2 cellular contexts compared by ENCODE assay signal in the genomic region with DNA sequence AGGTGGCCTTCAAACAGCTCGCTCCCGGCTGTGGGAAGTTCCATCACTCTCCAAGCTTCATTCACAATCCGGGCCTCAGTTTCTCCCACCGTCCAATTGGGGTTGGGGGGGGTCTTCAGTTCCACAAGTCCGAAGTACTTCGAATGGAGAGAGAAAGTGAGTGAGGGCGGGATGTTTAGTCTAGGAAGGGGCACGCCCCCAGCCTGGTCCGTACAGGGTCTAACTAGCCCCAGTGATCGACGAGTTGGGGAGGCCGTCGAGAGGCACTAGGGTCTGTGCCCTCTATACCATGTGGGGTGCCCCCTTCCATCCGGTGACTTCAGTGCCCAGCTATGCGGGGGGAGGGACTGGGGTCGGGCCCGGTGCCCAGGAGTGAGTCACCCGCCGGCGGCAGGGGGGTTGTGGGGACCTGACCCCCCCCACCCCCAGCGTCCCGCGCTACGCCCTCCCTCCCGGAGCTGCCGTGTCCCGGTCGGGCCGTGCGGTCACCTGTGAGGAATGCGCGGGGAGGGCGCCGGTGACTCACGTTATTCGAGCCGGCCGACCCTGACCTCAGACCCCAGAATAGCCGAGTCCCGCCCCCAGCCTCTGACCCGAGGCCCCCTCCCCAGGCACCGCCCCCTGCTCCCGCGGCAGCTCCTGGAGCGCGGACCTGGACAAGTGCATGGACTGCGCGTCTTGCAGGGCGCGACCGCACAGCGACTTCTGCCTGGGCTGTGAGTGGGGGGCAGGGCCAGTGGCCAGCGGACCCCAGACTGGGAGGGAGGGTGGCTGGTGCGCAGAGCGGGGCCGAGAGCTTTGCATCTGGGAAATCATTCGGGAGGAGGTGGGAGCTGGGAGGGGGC.
TF ChIP-seq lines count a peak whose summit lies in the region.

No MANE protein-coding gene starts in this region.

TF ChIP-seq in HEK293, 187 proteins besides CTCF, POLR2A, EP300 and RAD21 (continued from another document and continues in another):
- TF ChIP-seq, protein P1, sequence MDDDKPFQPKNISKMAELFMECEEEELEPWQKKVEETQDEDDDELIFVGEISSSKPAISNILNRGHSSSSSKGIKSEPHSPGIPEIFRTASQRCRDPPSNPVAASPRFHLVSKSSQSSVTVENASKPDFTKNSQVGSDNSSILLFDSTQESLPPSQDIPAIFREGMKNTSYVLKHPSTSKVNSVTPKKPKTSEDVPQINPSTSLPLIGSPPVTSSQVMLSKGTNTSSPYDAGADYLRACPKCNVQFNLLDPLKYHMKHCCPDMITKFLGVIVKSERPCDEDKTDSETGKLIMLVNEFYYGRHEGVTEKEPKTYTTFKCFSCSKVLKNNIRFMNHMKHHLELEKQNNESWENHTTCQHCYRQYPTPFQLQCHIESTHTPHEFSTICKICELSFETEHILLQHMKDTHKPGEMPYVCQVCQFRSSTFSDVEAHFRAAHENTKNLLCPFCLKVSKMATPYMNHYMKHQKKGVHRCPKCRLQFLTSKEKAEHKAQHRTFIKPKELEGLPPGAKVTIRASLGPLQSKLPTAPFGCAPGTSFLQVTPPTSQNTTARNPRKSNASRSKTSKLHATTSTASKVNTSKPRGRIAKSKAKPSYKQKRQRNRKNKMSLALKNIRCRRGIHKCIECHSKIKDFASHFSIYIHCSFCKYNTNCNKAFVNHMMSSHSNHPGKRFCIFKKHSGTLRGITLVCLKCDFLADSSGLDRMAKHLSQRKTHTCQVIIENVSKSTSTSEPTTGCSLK (tag by site-specific recombination; IDR thresholded peaks at IDR 0.05), result no peak
- TF ChIP-seq HOXC10 (CRISPR knock-in tag; IDR thresholded peaks at IDR 0.05) (no peak), ZNF600 (tag by site-specific recombination; IDR thresholded peaks at IDR 0.05) (peak; percentile 23; the same call in 1 of the 2 replicates), ZNF561 (tag by site-specific recombination; IDR thresholded peaks at IDR 0.05; ENCODE audit: borderline replicate concordance) (no peak), ZNF175 (tag by site-specific recombination; IDR thresholded peaks at IDR 0.05) (no peak), ZNF10 (tag by site-specific recombination; IDR thresholded peaks at IDR 0.05) (peak; percentile 90), ZNF555 (tag by site-specific recombination; conservative IDR thresholded peaks at IDR 0.05) (no peak), ZNF23 (tag by site-specific recombination; IDR thresholded peaks at IDR 0.05; ENCODE audit: borderline replicate concordance) (no peak), ZNF19 (tag by site-specific recombination; IDR thresholded peaks at IDR 0.05; ENCODE audit: low read depth) (no peak), ZNF24 (tag by site-specific recombination; IDR thresholded peaks at IDR 0.05) (peak; percentile 84)
- TF ChIP-seq, protein P2, sequence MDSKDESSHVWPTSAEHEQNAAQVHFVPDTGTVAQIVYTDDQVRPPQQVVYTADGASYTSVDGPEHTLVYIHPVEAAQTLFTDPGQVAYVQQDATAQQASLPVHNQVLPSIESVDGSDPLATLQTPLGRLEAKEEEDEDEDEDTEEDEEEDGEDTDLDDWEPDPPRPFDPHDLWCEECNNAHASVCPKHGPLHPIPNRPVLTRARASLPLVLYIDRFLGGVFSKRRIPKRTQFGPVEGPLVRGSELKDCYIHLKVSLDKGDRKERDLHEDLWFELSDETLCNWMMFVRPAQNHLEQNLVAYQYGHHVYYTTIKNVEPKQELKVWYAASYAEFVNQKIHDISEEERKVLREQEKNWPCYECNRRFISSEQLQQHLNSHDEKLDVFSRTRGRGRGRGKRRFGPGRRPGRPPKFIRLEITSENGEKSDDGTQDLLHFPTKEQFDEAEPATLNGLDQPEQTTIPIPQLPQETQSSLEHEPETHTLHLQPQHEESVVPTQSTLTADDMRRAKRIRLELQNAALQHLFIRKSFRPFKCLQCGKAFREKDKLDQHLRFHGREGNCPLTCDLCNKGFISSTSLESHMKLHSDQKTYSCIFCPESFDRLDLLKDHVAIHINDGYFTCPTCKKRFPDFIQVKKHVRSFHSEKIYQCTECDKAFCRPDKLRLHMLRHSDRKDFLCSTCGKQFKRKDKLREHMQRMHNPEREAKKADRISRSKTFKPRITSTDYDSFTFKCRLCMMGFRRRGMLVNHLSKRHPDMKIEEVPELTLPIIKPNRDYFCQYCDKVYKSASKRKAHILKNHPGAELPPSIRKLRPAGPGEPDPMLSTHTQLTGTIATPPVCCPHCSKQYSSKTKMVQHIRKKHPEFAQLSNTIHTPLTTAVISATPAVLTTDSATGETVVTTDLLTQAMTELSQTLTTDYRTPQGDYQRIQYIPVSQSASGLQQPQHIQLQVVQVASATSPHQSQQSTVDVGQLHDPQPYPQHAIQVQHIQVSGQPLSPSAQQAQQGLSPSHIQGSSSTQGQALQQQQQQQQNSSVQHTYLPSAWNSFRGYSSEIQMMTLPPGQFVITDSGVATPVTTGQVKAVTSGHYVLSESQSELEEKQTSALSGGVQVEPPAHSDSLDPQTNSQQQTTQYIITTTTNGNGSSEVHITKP (tag by site-specific recombination; IDR thresholded peaks at IDR 0.05), result peak; percentile 75
- TF ChIP-seq, protein P3, sequence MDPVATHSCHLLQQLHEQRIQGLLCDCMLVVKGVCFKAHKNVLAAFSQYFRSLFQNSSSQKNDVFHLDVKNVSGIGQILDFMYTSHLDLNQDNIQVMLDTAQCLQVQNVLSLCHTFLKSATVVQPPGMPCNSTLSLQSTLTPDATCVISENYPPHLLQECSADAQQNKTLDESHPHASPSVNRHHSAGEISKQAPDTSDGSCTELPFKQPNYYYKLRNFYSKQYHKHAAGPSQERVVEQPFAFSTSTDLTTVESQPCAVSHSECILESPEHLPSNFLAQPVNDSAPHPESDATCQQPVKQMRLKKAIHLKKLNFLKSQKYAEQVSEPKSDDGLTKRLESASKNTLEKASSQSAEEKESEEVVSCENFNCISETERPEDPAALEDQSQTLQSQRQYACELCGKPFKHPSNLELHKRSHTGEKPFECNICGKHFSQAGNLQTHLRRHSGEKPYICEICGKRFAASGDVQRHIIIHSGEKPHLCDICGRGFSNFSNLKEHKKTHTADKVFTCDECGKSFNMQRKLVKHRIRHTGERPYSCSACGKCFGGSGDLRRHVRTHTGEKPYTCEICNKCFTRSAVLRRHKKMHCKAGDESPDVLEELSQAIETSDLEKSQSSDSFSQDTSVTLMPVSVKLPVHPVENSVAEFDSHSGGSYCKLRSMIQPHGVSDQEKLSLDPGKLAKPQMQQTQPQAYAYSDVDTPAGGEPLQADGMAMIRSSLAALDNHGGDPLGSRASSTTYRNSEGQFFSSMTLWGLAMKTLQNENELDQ (tag by site-specific recombination; IDR thresholded peaks at IDR 0.05; ENCODE audit: low read depth), result no peak
- TF ChIP-seq, protein P4, sequence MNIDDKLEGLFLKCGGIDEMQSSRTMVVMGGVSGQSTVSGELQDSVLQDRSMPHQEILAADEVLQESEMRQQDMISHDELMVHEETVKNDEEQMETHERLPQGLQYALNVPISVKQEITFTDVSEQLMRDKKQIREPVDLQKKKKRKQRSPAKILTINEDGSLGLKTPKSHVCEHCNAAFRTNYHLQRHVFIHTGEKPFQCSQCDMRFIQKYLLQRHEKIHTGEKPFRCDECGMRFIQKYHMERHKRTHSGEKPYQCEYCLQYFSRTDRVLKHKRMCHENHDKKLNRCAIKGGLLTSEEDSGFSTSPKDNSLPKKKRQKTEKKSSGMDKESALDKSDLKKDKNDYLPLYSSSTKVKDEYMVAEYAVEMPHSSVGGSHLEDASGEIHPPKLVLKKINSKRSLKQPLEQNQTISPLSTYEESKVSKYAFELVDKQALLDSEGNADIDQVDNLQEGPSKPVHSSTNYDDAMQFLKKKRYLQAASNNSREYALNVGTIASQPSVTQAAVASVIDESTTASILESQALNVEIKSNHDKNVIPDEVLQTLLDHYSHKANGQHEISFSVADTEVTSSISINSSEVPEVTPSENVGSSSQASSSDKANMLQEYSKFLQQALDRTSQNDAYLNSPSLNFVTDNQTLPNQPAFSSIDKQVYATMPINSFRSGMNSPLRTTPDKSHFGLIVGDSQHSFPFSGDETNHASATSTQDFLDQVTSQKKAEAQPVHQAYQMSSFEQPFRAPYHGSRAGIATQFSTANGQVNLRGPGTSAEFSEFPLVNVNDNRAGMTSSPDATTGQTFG (tag by site-specific recombination; IDR thresholded peaks at IDR 0.05; ENCODE audit: borderline replicate concordance), result 0 out of 2 replicates have a peak, but pooled peaks have one; percentile 17

TF ChIP-seq in K562, 482 proteins besides CTCF, POLR2A, EP300 and RAD21 (continued from another document and continues in another):
- TF ChIP-seq, protein P5, sequence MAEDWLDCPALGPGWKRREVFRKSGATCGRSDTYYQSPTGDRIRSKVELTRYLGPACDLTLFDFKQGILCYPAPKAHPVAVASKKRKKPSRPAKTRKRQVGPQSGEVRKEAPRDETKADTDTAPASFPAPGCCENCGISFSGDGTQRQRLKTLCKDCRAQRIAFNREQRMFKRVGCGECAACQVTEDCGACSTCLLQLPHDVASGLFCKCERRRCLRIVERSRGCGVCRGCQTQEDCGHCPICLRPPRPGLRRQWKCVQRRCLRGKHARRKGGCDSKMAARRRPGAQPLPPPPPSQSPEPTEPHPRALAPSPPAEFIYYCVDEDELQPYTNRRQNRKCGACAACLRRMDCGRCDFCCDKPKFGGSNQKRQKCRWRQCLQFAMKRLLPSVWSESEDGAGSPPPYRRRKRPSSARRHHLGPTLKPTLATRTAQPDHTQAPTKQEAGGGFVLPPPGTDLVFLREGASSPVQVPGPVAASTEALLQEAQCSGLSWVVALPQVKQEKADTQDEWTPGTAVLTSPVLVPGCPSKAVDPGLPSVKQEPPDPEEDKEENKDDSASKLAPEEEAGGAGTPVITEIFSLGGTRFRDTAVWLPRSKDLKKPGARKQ (CRISPR knock-in tag; IDR thresholded peaks at IDR 0.05), result no peak
- TF ChIP-seq BDP1 (IDR thresholded peaks at IDR 0.05; ENCODE audit: insufficient read depth, insufficient read length) (no peak), ZNF41 (CRISPR knock-in tag; conservative IDR thresholded peaks at IDR 0.05) (no peak), ILK (tag; IDR thresholded peaks at IDR 0.05; ENCODE audit: borderline replicate concordance, low read depth) (no peak), TAL1 (IDR thresholded peaks at IDR 0.05) (no peak), HDAC6 (IDR thresholded peaks at IDR 0.05; ENCODE audit: low read depth, low read length) (no peak), RHOXF2B (CRISPR knock-in tag; conservative IDR thresholded peaks at IDR 0.05) (no peak), FOS (IDR thresholded peaks at IDR 0.05; ENCODE audit: extremely low read depth, insufficient read length) (no peak), SMARCC2 (IDR thresholded peaks at IDR 0.05; ENCODE audit: low read depth) (no peak), SPI1 (IDR thresholded peaks at IDR 0.05; ENCODE audit: borderline replicate concordance, low read depth, low read length) (no peak), ZBTB1 (CRISPR knock-in tag; IDR thresholded peaks at IDR 0.05; ENCODE audit: borderline replicate concordance, low read depth) (peak; percentile 33; the same call in 1 of the 2 replicates), TCF3 (CRISPR knock-in tag; IDR thresholded peaks at IDR 0.05) (no peak)
- TF ChIP-seq, protein P6, sequence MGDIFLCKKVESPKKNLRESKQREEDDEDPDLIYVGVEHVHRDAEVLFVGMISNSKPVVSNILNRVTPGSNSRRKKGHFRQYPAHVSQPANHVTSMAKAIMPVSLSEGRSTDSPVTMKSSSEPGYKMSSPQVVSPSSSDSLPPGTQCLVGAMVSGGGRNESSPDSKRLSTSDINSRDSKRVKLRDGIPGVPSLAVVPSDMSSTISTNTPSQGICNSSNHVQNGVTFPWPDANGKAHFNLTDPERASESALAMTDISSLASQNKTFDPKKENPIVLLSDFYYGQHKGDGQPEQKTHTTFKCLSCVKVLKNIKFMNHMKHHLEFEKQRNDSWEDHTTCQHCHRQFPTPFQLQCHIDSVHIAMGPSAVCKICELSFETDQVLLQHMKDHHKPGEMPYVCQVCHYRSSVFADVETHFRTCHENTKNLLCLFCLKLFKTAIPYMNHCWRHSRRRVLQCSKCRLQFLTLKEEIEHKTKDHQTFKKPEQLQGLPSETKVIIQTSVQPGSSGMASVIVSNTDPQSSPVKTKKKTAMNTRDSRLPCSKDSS (IDR thresholded peaks at IDR 0.05; ENCODE audit: low read depth, partially characterized antibody), result no peak
- TF ChIP-seq, protein P7, sequence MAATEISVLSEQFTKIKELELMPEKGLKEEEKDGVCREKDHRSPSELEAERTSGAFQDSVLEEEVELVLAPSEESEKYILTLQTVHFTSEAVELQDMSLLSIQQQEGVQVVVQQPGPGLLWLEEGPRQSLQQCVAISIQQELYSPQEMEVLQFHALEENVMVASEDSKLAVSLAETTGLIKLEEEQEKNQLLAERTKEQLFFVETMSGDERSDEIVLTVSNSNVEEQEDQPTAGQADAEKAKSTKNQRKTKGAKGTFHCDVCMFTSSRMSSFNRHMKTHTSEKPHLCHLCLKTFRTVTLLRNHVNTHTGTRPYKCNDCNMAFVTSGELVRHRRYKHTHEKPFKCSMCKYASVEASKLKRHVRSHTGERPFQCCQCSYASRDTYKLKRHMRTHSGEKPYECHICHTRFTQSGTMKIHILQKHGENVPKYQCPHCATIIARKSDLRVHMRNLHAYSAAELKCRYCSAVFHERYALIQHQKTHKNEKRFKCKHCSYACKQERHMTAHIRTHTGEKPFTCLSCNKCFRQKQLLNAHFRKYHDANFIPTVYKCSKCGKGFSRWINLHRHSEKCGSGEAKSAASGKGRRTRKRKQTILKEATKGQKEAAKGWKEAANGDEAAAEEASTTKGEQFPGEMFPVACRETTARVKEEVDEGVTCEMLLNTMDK (IDR thresholded peaks at IDR 0.05; ENCODE audit: borderline replicate concordance, insufficient read depth, low read depth, low read length, poor library complexity, severe bottlenecking), result no peak
- TF ChIP-seq, protein P2 (IDR thresholded peaks at IDR 0.05; ENCODE audit: partially characterized antibody), result no peak
